Comparison of ENCODE assay signal across 38 cellular contexts in the genomic region with DNA sequence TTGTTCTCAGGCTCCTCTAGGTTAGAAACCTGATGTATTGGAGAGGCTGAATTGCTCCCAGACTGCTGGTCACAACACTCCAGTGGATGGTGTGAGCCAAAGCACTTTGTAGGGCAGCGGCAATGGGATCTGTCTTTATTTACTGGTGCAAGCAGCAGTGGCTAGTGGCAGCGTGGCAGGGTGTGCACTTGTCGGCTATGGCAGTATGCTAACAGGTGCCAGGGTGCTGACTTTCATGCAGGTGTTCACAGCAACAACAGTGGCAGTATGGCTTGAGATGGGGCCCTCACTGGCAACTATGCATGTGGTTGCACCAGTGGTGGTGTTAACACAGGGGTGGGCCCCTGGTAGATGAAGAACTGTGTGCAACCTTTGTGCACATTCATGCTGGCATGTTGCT.
"Had no signal": no experiment of that assay in that cellular context is flagged by ENCODE, and none has a peak within 500 bp of the region (broad histone marks: within the 10 kb centered on the region; RNA-seq: fewer than 3 reads in every experiment).

No MANE protein-coding gene starts in this region.

- H3K27me3 ChIP-seq: ascending aorta, cardiac muscle cell had no signal

- ATAC-seq: activated CD4-positive, alpha-beta T cell treated with anti-CD3 and anti-CD28 coated beads for 36 hours; activated CD8-positive, alpha-beta memory T cell treated with anti-CD3 and anti-CD28 coated beads, Interleukin-2, amount 10 ng/mL, durations not matched to agents 7 days and 5 days; activated CD8-positive, alpha-beta T cell treated with anti-CD3 and anti-CD28 coated beads, Interleukin-2, amount 10 ng/mL, durations not matched to agents 7 days and 5 days; activated naive CD8-positive, alpha-beta T cell treated with anti-CD3 and anti-CD28 coated beads, Interleukin-2, amount 50 U/mL, for 24 hours had no signal

- H3K9me3 Mint-ChIP-seq: activated B cell treated with CpG ODN at 0.5 μM for 24 hours; activated CD4-positive, alpha-beta T cell treated with anti-CD3 and anti-CD28 coated beads, Interleukin-2, amount 10 ng/mL, durations not matched to agents 7 days and 5 days; activated naive CD4-positive, alpha-beta T cell treated with anti-CD3 and anti-CD28 coated beads, Interleukin-2, amount 50 U/mL, for 24 hours; brain had no signal

- H3K4me1 Mint-ChIP-seq: activated B cell treated with CpG ODN at 0.5 μM for 24 hours; activated CD4-positive, alpha-beta memory T cell treated with anti-CD3 and anti-CD28 coated beads, Interleukin-2, amount 10 ng/mL, durations not matched to agents 7 days and 5 days; activated CD4-positive, alpha-beta T cell treated with anti-CD3 and anti-CD28 coated beads for 36 hours; activated CD4-positive, alpha-beta T cell treated with anti-CD3 and anti-CD28 coated beads, Interleukin-2, amount 10 ng/mL, durations not matched to agents 7 days and 5 days; activated CD8-positive, alpha-beta memory T cell treated with anti-CD3 and anti-CD28 coated beads, Interleukin-2, amount 10 ng/mL, durations not matched to agents 7 days and 5 days; activated naive CD4-positive, alpha-beta T cell treated with anti-CD3 and anti-CD28 coated beads, Interleukin-2, amount 10 ng/mL, durations not matched to agents 7 days and 5 days; activated naive CD4-positive, alpha-beta T cell treated with anti-CD3 and anti-CD28 coated beads, Interleukin-2, amount 50 U/mL, for 24 hours; activated naive CD8-positive, alpha-beta T cell treated with anti-CD3 and anti-CD28 coated beads, Interleukin-2, amount 10 ng/mL, durations not matched to agents 7 days and 5 days; activated naive CD8-positive, alpha-beta T cell treated with anti-CD3 and anti-CD28 coated beads, Interleukin-2, amount 50 U/mL, for 24 hours; brain; central memory CD8-positive, alpha-beta T cell had no signal

- H3K27ac Mint-ChIP-seq: activated B cell treated with CpG ODN at 0.5 μM for 24 hours; activated CD4-positive, alpha-beta memory T cell treated with anti-CD3 and anti-CD28 coated beads, Interleukin-2, amount 10 ng/mL, durations not matched to agents 7 days and 5 days; activated CD4-positive, alpha-beta T cell treated with anti-CD3 and anti-CD28 coated beads for 36 hours; activated CD4-positive, alpha-beta T cell treated with anti-CD3 and anti-CD28 coated beads, Interleukin-2, amount 10 ng/mL, durations not matched to agents 7 days and 5 days; activated CD8-positive, alpha-beta memory T cell treated with anti-CD3 and anti-CD28 coated beads, Interleukin-2, amount 10 ng/mL, durations not matched to agents 7 days and 5 days; activated CD8-positive, alpha-beta T cell treated with anti-CD3 and anti-CD28 coated beads, Interleukin-2, amount 10 ng/mL, durations not matched to agents 7 days and 5 days; activated naive CD4-positive, alpha-beta T cell treated with anti-CD3 and anti-CD28 coated beads, Interleukin-2, amount 10 ng/mL, durations not matched to agents 7 days and 5 days; activated naive CD4-positive, alpha-beta T cell treated with anti-CD3 and anti-CD28 coated beads, Interleukin-2, amount 50 U/mL, for 24 hours; activated naive CD8-positive, alpha-beta T cell; activated naive CD8-positive, alpha-beta T cell treated with anti-CD3 and anti-CD28 coated beads, Interleukin-2, amount 10 ng/mL, durations not matched to agents 7 days and 5 days; activated naive CD8-positive, alpha-beta T cell treated with anti-CD3 and anti-CD28 coated beads, Interleukin-2, amount 50 U/mL, for 24 hours; activated T-cell treated with anti-CD3 and anti-CD28 coated beads, Interleukin-2, amount 50 U/mL, for 24 hours; activated T-helper 2 cell treated with anti-CD3 and anti-CD28 coated beads, Interferon-gamma antibody, Interleukin-2, Interleukin-4, amounts not matched to agents 10 μg/mL and 5 μg/mL and 100 μg/mL, durations not matched to agents 14 hours and 24 hours and 36 hours; brain; T-helper 1 cell treated with Interleukin-12 subunit alpha and Interleukin-12 subunit beta and Interleukin-4 antibody, amounts not matched to agents 30 μg/mL and 1 μg/mL, for 36 hours; T-helper 2 cell treated with Interferon-gamma antibody and Interleukin-4, amounts not matched to agents 5 μg/mL and 100 μg/mL, for 36 hours had no signal

- H3K9me3 ChIP-seq: ascending aorta had no signal

- DNase-seq: activated B cell treated with CpG ODN at 0.5 μM for 24 hours; activated CD4-positive, alpha-beta memory T cell treated with anti-CD3 and anti-CD28 coated beads, Interleukin-2, amount 10 ng/mL, durations not matched to agents 7 days and 5 days; activated CD4-positive, alpha-beta T cell treated with anti-CD3 and anti-CD28 coated beads for 1 hour; activated CD4-positive, alpha-beta T cell treated with anti-CD3 and anti-CD28 coated beads for 36 hours; activated CD4-positive, alpha-beta T cell treated with anti-CD3 and anti-CD28 coated beads for 48 hours; activated CD4-positive, alpha-beta T cell treated with anti-CD3 and anti-CD28 coated beads, Interleukin-2, amount 10 ng/mL, durations not matched to agents 7 days and 5 days; activated CD4-positive, alpha-beta T cell treated with anti-CD3 and anti-CD28 coated beads, Interleukin-2, amount 50 U/mL, for 48 hours; activated CD8-positive, alpha-beta memory T cell treated with anti-CD3 and anti-CD28 coated beads for 24 hours; activated CD8-positive, alpha-beta memory T cell treated with anti-CD3 and anti-CD28 coated beads, Interleukin-2, amount 10 ng/mL, durations not matched to agents 7 days and 5 days; activated CD8-positive, alpha-beta memory T cell treated with anti-CD3 and anti-CD28 coated beads, Interleukin-2, amount 50 U/mL, for 48 hours; activated CD8-positive, alpha-beta T cell treated with anti-CD3 and anti-CD28 coated beads, Interleukin-2, amount 10 ng/mL, durations not matched to agents 7 days and 5 days; activated effector memory CD4-positive, alpha-beta T cell treated with Interleukin-2 at 50 U/mL for 16 hours; activated gamma-delta T cell; activated naive CD4-positive, alpha-beta T cell treated with anti-CD3 and anti-CD28 coated beads, Interleukin-2, amount 10 ng/mL, durations not matched to agents 7 days and 5 days; activated naive CD4-positive, alpha-beta T cell treated with Interleukin-2 at 50 U/mL for 16 hours; activated naive CD8-positive, alpha-beta T cell treated with anti-CD3 and anti-CD28 coated beads, Interleukin-2, amount 10 ng/mL, durations not matched to agents 7 days and 5 days; activated naive CD8-positive, alpha-beta T cell treated with anti-CD3 and anti-CD28 coated beads, Interleukin-2, amount 50 U/mL, for 24 hours; activated T-cell treated with anti-CD3 and anti-CD28 coated beads, Interleukin-2, amount 50 U/mL, for 24 hours; activated T-cell treated with anti-CD3 and anti-CD28 coated beads, Interleukin-2, amount 50 U/mL, for 48 hours; amygdala; anterior cingulate cortex; caudate nucleus; cerebellar nuclear complex; T-helper 1 cell; T-helper 2 cell; T-helper 9 cell had no signal

- H3K4me3 ChIP-seq: ascending aorta, cardiac muscle cell had no signal

- H3K36me3 Mint-ChIP-seq: activated CD8-positive, alpha-beta memory T cell treated with anti-CD3 and anti-CD28 coated beads, Interleukin-2, amount 10 ng/mL, durations not matched to agents 7 days and 5 days; activated naive CD4-positive, alpha-beta T cell treated with anti-CD3 and anti-CD28 coated beads, Interleukin-2, amount 10 ng/mL, durations not matched to agents 7 days and 5 days; activated naive CD4-positive, alpha-beta T cell treated with anti-CD3 and anti-CD28 coated beads, Interleukin-2, amount 50 U/mL, for 24 hours; activated naive CD8-positive, alpha-beta T cell; activated naive CD8-positive, alpha-beta T cell treated with anti-CD3 and anti-CD28 coated beads, Interleukin-2, amount 10 ng/mL, durations not matched to agents 7 days and 5 days; brain had no signal

- H3K36me3 ChIP-seq: ascending aorta, cardiac muscle cell had no signal

- H3K27ac ChIP-seq: ascending aorta, cardiac muscle cell, VCaP had no signal

- FAIRE-seq: bronchial epithelial cell, TTC549 had no signal

- H3K27me3 Mint-ChIP-seq: activated B cell treated with CpG ODN at 0.5 μM for 24 hours; activated CD4-positive, alpha-beta memory T cell treated with anti-CD3 and anti-CD28 coated beads, Interleukin-2, amount 10 ng/mL, durations not matched to agents 7 days and 5 days; activated CD4-positive, alpha-beta T cell treated with anti-CD3 and anti-CD28 coated beads for 36 hours; activated CD4-positive, alpha-beta T cell treated with anti-CD3 and anti-CD28 coated beads, Interleukin-2, amount 10 ng/mL, durations not matched to agents 7 days and 5 days; activated CD8-positive, alpha-beta memory T cell treated with anti-CD3 and anti-CD28 coated beads, Interleukin-2, amount 10 ng/mL, durations not matched to agents 7 days and 5 days; activated naive CD4-positive, alpha-beta T cell treated with anti-CD3 and anti-CD28 coated beads, Interleukin-2, amount 10 ng/mL, durations not matched to agents 7 days and 5 days; activated naive CD4-positive, alpha-beta T cell treated with anti-CD3 and anti-CD28 coated beads, Interleukin-2, amount 50 U/mL, for 24 hours; activated naive CD8-positive, alpha-beta T cell; activated naive CD8-positive, alpha-beta T cell treated with anti-CD3 and anti-CD28 coated beads, Interleukin-2, amount 10 ng/mL, durations not matched to agents 7 days and 5 days; activated naive CD8-positive, alpha-beta T cell treated with anti-CD3 and anti-CD28 coated beads, Interleukin-2, amount 50 U/mL, for 24 hours; activated T-cell treated with anti-CD3 and anti-CD28 coated beads, Interleukin-2, amount 50 U/mL, for 24 hours; brain; central memory CD8-positive, alpha-beta T cell had no signal

- H3K4me1 ChIP-seq: ascending aorta had no signal

- H3K4me3 Mint-ChIP-seq: activated B cell treated with CpG ODN at 0.5 μM for 24 hours; activated CD4-positive, alpha-beta memory T cell treated with anti-CD3 and anti-CD28 coated beads, Interleukin-2, amount 10 ng/mL, durations not matched to agents 7 days and 5 days; activated CD4-positive, alpha-beta T cell treated with anti-CD3 and anti-CD28 coated beads for 36 hours; activated CD4-positive, alpha-beta T cell treated with anti-CD3 and anti-CD28 coated beads, Interleukin-2, amount 10 ng/mL, durations not matched to agents 7 days and 5 days; activated CD8-positive, alpha-beta memory T cell treated with anti-CD3 and anti-CD28 coated beads, Interleukin-2, amount 10 ng/mL, durations not matched to agents 7 days and 5 days; activated CD8-positive, alpha-beta T cell treated with anti-CD3 and anti-CD28 coated beads, Interleukin-2, amount 10 ng/mL, durations not matched to agents 7 days and 5 days; activated naive CD4-positive, alpha-beta T cell treated with anti-CD3 and anti-CD28 coated beads, Interleukin-2, amount 10 ng/mL, durations not matched to agents 7 days and 5 days; activated naive CD4-positive, alpha-beta T cell treated with anti-CD3 and anti-CD28 coated beads, Interleukin-2, amount 50 U/mL, for 24 hours; activated naive CD8-positive, alpha-beta T cell; activated naive CD8-positive, alpha-beta T cell treated with anti-CD3 and anti-CD28 coated beads, Interleukin-2, amount 10 ng/mL, durations not matched to agents 7 days and 5 days; activated naive CD8-positive, alpha-beta T cell treated with anti-CD3 and anti-CD28 coated beads, Interleukin-2, amount 50 U/mL, for 24 hours; activated T-cell treated with anti-CD3 and anti-CD28 coated beads, Interleukin-2, amount 50 U/mL, for 24 hours; brain; central memory CD8-positive, alpha-beta T cell; T-helper 1 cell treated with Interleukin-12 subunit alpha and Interleukin-12 subunit beta and Interleukin-4 antibody, amounts not matched to agents 30 μg/mL and 1 μg/mL, for 36 hours; T-helper 2 cell treated with Interferon-gamma antibody and Interleukin-4, amounts not matched to agents 5 μg/mL and 100 μg/mL, for 36 hours had no signal
